1 cellular context compared by ENCODE assay signal in the genomic region with DNA sequence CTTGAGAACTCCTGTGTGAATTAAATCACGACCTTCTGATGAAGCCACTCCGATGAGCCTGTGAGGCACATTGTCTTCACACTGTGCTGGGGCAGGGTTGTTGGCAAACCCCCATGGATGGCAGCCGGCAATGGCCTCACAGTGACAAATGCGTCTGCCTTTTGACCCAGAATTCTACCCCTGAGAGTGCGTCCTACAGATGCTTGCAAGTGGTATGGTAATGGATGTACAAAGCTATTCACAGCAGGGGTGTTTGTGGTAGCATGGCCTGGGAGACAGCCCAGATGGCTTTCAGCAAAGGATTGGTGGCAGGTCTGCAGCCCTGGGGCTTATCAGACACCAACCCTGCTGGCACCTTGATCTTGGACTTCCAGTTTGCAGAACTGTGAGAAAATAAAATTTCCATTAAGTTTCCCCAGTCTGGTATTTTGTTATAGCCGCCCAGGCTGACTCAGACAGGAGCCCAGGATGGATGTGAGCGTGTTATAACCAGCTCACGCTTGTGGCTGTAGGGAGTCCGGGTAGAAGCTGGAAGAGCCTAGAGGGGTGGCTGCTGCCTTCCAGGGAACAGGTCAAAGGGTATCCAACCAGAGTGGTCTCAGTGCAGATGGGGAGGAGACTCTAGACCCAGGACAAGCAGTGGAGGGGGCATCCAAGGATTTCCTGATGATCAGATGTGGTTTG.
A peak's percentile ranks its signal among the peaks of the same experiment; 100 is the strongest.
TF ChIP-seq lines count a peak whose summit lies in the region.

No MANE protein-coding gene starts in this region.

TF ChIP-seq in HepG2, 621 proteins besides CTCF, POLR2A, EP300 and RAD21:
- TF ChIP-seq KLF6 (CRISPR knock-in tag; IDR thresholded peaks at IDR 0.05) (no peak), ZNF746 (CRISPR knock-in tag; IDR thresholded peaks at IDR 0.05) (no peak), ZNF33A (CRISPR knock-in tag; IDR thresholded peaks at IDR 0.05; ENCODE audit: borderline replicate concordance) (no peak), ZNF598 (CRISPR knock-in tag; IDR thresholded peaks at IDR 0.05; ENCODE audit: borderline replicate concordance) (no peak), ZNF782 (CRISPR knock-in tag; IDR thresholded peaks at IDR 0.05; ENCODE audit: borderline replicate concordance) (no peak), POLR2G (IDR thresholded peaks at IDR 0.05; ENCODE audit: low read depth, low read length) (0 out of 2 replicates have a peak, but pooled peaks have one; percentile 26)
- TF ChIP-seq, protein P1, sequence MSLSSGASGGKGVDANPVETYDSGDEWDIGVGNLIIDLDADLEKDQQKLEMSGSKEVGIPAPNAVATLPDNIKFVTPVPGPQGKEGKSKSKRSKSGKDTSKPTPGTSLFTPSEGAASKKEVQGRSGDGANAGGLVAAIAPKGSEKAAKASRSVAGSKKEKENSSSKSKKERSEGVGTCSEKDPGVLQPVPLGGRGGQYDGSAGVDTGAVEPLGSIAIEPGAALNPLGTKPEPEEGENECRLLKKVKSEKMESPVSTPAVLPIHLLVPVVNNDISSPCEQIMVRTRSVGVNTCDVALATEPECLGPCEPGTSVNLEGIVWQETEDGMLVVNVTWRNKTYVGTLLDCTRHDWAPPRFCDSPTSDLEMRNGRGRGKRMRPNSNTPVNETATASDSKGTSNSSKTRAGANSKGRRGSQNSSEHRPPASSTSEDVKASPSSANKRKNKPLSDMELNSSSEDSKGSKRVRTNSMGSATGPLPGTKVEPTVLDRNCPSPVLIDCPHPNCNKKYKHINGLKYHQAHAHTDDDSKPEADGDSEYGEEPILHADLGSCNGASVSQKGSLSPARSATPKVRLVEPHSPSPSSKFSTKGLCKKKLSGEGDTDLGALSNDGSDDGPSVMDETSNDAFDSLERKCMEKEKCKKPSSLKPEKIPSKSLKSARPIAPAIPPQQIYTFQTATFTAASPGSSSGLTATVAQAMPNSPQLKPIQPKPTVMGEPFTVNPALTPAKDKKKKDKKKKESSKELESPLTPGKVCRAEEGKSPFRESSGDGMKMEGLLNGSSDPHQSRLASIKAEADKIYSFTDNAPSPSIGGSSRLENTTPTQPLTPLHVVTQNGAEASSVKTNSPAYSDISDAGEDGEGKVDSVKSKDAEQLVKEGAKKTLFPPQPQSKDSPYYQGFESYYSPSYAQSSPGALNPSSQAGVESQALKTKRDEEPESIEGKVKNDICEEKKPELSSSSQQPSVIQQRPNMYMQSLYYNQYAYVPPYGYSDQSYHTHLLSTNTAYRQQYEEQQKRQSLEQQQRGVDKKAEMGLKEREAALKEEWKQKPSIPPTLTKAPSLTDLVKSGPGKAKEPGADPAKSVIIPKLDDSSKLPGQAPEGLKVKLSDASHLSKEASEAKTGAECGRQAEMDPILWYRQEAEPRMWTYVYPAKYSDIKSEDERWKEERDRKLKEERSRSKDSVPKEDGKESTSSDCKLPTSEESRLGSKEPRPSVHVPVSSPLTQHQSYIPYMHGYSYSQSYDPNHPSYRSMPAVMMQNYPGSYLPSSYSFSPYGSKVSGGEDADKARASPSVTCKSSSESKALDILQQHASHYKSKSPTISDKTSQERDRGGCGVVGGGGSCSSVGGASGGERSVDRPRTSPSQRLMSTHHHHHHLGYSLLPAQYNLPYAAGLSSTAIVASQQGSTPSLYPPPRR (CRISPR knock-in tag; IDR thresholded peaks at IDR 0.05; ENCODE audit: borderline replicate concordance), result no peak
- TF ChIP-seq, protein P2, sequence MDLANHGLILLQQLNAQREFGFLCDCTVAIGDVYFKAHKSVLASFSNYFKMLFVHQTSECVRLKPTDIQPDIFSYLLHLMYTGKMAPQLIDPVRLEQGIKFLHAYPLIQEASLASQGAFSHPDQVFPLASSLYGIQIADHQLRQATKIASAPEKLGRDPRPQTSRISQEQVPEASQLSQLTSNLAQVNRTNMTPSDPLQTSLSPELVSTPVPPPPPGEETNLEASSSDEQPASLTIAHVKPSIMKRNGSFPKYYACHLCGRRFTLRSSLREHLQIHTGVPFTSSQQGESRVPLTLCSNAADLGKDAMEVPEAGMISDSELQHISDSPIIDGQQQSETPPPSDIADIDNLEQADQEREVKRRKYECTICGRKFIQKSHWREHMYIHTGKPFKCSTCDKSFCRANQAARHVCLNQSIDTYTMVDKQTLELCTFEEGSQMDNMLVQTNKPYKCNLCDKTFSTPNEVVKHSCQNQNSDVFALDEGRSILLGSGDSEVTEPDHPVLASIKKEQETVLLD (CRISPR knock-in tag; IDR thresholded peaks at IDR 0.05; ENCODE audit: low read depth), result no peak
- TF ChIP-seq, protein P3, sequence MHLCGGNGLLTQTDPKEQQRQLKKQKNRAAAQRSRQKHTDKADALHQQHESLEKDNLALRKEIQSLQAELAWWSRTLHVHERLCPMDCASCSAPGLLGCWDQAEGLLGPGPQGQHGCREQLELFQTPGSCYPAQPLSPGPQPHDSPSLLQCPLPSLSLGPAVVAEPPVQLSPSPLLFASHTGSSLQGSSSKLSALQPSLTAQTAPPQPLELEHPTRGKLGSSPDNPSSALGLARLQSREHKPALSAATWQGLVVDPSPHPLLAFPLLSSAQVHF (CRISPR knock-in tag; IDR thresholded peaks at IDR 0.05), result 0 out of 2 replicates have a peak, but pooled peaks have one; percentile 20
